In genomic region chr3:113002676-113003075, GRCh38 we compare ENCODE assay signal across 12 cellular contexts. TPM values are rescaled to one million over a fixed set of nuclear protein-coding genes. Genes with fewer than 3 reads are reported as not detected.
DNase-seq lines count a peak whose midpoint lies in the region; ATAC-seq, FAIRE-seq and TF ChIP-seq lines count a peak whose summit lies in the region.
"Had no signal": no experiment of that assay in that cellular context is flagged by ENCODE, and none has a peak within 500 bp of the region (broad histone marks: within the 10 kb centered on the region; RNA-seq: fewer than 3 reads in every experiment).

No MANE protein-coding gene starts in this region.

- peak overlapping the region; percentile 18 for H3K27ac Mint-ChIP-seq in activated B cell treated with CpG ODN at 0.5 μM for 24 hours

- TF ChIP-seq CTCF in activated B cell treated with CpG ODN at 0.5 μM for 24 hours (IDR thresholded peaks at IDR 0.05): no peak
- no peak for TF ChIP-seq CTCF in GM12878 (IDR thresholded peaks at IDR 0.05 in 2 of 3, conservative IDR thresholded peaks at IDR 0.05 in 1 of 3; ENCODE audit: control insufficient read depth in 2 of 3, extremely low read depth in 1 of 3, insufficient read depth in 1 of 3, low read depth in 3 of 3, low read length in 3 of 3)
- TF ChIP-seq CTCF in kidney (IDR thresholded peaks at IDR 0.05; ENCODE audit: borderline replicate concordance, extremely low read depth, insufficient read depth): no peak

- H3K9me3 ChIP-seq in GM12878 (replicated peaks; ENCODE audit: control insufficient read depth, insufficient read depth, low read length): no peaks in the 10 kb centered on the region
- no peaks in the 10 kb centered on the region for H3K9me3 ChIP-seq in kidney (ENCODE audit: control insufficient read depth in 1 of 2, low read length in 2 of 2)
- H3K9me3 ChIP-seq: colonic mucosa had no signal

- no peak overlapping the region for H3K4me2 ChIP-seq in GM12878 (ENCODE audit: control insufficient read depth, insufficient read depth)
- H3K4me2 ChIP-seq: KMS-11 had no signal

- FAIRE-seq in H54 (lab: Jason Lieb, UNC) (peak; percentile 6), GM12878 (lab: Jason Lieb, UNC) (no peak), kidney (lab: Jason Lieb, UNC) (no peak)

- TF ChIP-seq RAD21 in GM12878 (IDR thresholded peaks at IDR 0.05; ENCODE audit: insufficient read depth, low read depth, low read length): no peak

- 0 out of 2 replicates have a peak, but pooled peaks cover 3% of the 10 kb centered on the region for H3K4me1 ChIP-seq in GM12878 (ENCODE audit: control insufficient read depth, insufficient read depth, low read length)
- no peaks in the 10 kb centered on the region for H3K4me1 ChIP-seq in kidney (ENCODE audit: control insufficient read depth in 1 of 2, insufficient read depth in 1 of 2, low read depth in 1 of 2, low read length in 2 of 2)
- H3K4me1 ChIP-seq: colonic mucosa had no signal

- no peak overlapping the region for H3K4me3 Mint-ChIP-seq in activated B cell treated with CpG ODN at 0.5 μM for 24 hours

- no TSS peak for BruUV-seq in GM12878 (replicated peaks; lab: Mats Ljungman, UMichigan)

- no peak overlapping the region for H3K9ac ChIP-seq in GM12878 (ENCODE audit: control insufficient read depth, insufficient read depth, low read length)
- no peak overlapping the region for H3K9ac ChIP-seq in kidney (ENCODE audit: low read length in 2 of 2)
- H3K9ac ChIP-seq: KMS-11 had no signal

- H3K4me3 ChIP-seq in GM12878 (no peak overlapping the region), kidney (ENCODE audit: low read length in 2 of 2) (no peak overlapping the region)
- H3K4me3 ChIP-seq: colonic mucosa had no signal

- no peak for DNase-seq in H54 (ENCODE audit: insufficient read length, low spot score)
- no peak for DNase-seq in activated B cell treated with CpG ODN at 0.5 μM for 24 hours
- no peak for DNase-seq in GM12878 (ENCODE audit: low read depth, low spot score)
- peak; percentile 33 for DNase-seq in stimulated activated CD4-positive, alpha-beta T cell treated with anti-CD3 and anti-CD28 coated beads, Interleukin-4, amount 100 ng/mL, for 1 hour
- DNase-seq in kidney: no peak
- no peak for DNase-seq in D341Med (ENCODE audit: low spot score)
- DNase-seq: colonic mucosa, NCI-H2171 treated with DMSO at 0.1 percent for 48 hours, Right ventricle myocardium superior had no signal

- H3K27ac ChIP-seq in GM12878 (ENCODE audit: control insufficient read depth, insufficient read depth) (no peak overlapping the region), kidney (ENCODE audit: low read depth in 2 of 2, low read length in 2 of 2) (no peak overlapping the region)
- H3K27ac ChIP-seq: colonic mucosa, KMS-11 had no signal

- no peaks in the 10 kb centered on the region for H3K9me3 Mint-ChIP-seq in activated B cell treated with CpG ODN at 0.5 μM for 24 hours

- TF ChIP-seq POLR2A in H54 (IDR thresholded peaks at IDR 0.05; ENCODE audit: low read depth, low read length): no peak
- TF ChIP-seq POLR2A in GM12878 (IDR thresholded peaks at IDR 0.05; ENCODE audit: low read depth, low read length): no peak

- no peak for TF ChIP-seq EP300 in GM12878 (IDR thresholded peaks at IDR 0.05; ENCODE audit: borderline replicate concordance in 1 of 2, control insufficient read depth in 1 of 2, low read depth in 2 of 2, low read length in 2 of 2)

- H3K27me3 ChIP-seq in GM12878 (replicated peaks in 1 of 2; ENCODE audit: control insufficient read depth in 2 of 2, insufficient read depth in 2 of 2, low read length in 1 of 2): no peaks in the 10 kb centered on the region
- H3K27me3 ChIP-seq: colonic mucosa had no signal

- no peak overlapping the region for H2AFZ ChIP-seq in GM12878 (ENCODE audit: control insufficient read depth, low read depth, low read length)

- H3K36me3 Mint-ChIP-seq in activated B cell treated with CpG ODN at 0.5 μM for 24 hours (ENCODE audit: low read depth): peaks cover 88% of the 10 kb centered on the region

- no peaks in the 10 kb centered on the region for H4K20me1 ChIP-seq in GM12878 (ENCODE audit: control insufficient read depth, insufficient read depth)

- CTCF ChIA-PET in activated B cell treated with CpG ODN at 0.5 μM for 24 hours (lab: Charles Lee): no interaction called here
- CTCF ChIA-PET in GM12878 (lab: Yijun Ruan, JAX): interaction anchor here (2.2 kb wide), 1 partner anchor 23 kb away, joined by 9 read pairs; no protein-coding TSS in a partner anchor

- no peaks in the 10 kb centered on the region for H3K27me3 Mint-ChIP-seq in activated B cell treated with CpG ODN at 0.5 μM for 24 hours

- H3K36me3 ChIP-seq in GM12878 (ENCODE audit: control insufficient read depth in 2 of 2, insufficient read depth in 2 of 2, low read length in 1 of 2): peaks cover 2 to 26% of the 10 kb centered on the region in 2 experiments
- peaks cover 19 to 52% of the 10 kb centered on the region in 2 donors for H3K36me3 ChIP-seq in kidney (ENCODE audit: control insufficient read depth in 1 of 2, insufficient read depth in 2 of 2, low read length in 2 of 2)

- POLR2A ChIA-PET in activated B cell treated with CpG ODN at 0.5 μM for 24 hours (lab: Charles Lee) (interaction anchor here (1.6 kb wide), 1 partner anchor 17 kb away, joined by 6 read pairs; a partner anchor contains a TSS), GM12878 (lab: Charles Lee) (no interaction called here)

- ATAC-seq in activated B cell treated with CpG ODN at 0.5 μM for 24 hours (ENCODE audit: low read depth): no peak
- ATAC-seq in GM12878: peak; percentile 68
- ATAC-seq in HG03432 (IDR thresholded peaks at IDR 0.05; ENCODE audit: unreplicated experiment): no peak
- no peak for ATAC-seq in GM18861 (IDR thresholded peaks at IDR 0.05; ENCODE audit: unreplicated experiment)

- RAD21 ChIA-PET in GM12878 (lab: Charles Lee; ENCODE audit: unreplicated experiment): interaction anchor here (0.6 to 1.3 kb wide), 2 partner anchors 11 to 12 kb away, joined by 3 read pairs; partner anchors contain the start of gene GTPBP8

- intact Hi-C loops in activated B cell treated with CpG ODN at 0.5 μM for 24 hours (cut with micrococcal nuclease): no loop called here
- intact Hi-C loops in GM12878 (cut with micrococcal nuclease; ENCODE audit: unreplicated experiment): no loop called here
- intact Hi-C loops in kidney (cut with DNase I): no loop called here

- peaks cover 11% of the 10 kb centered on the region for H3K4me1 Mint-ChIP-seq in activated B cell treated with CpG ODN at 0.5 μM for 24 hours

- H3K79me2 ChIP-seq in GM12878 (ENCODE audit: control insufficient read depth, insufficient read depth, low read length): no peaks in the 10 kb centered on the region; the same call in 1 of the 2 replicates

- in situ Hi-C loops in GM12878 (cut with MboI): no loop called here

- SMC1A ChIA-PET in GM12878 (lab: Charles Lee; ENCODE audit: uncharacterized antibody, unreplicated experiment): interaction anchor here (0.6 to 4.2 kb wide), 4 partner anchors 7 to 586 kb away, joined by 4 to 23 read pairs (median 10); a partner anchor contains a TSS

TF ChIP-seq in GM12878, 131 proteins besides CTCF, POLR2A, EP300 and RAD21:
- peak; percentile 42; the same call in 1 of the 2 replicates for TF ChIP-seq POLR2AphosphoS5 (IDR thresholded peaks at IDR 0.05; ENCODE audit: low read length)
- no peak for TF ChIP-seq BCL11A (IDR thresholded peaks at IDR 0.05; ENCODE audit: low read depth, low read length)

RNA-seq across cellular contexts. Expression of gene GTPBP8, which starts 11.9 kb away (rescaled TPM):
- total RNA-seq in activated B cell treated with CpG ODN at 0.5 μM for 24 hours: 14.3 and 18.1 TPM in 2 replicates
- 14.4 and 17.4 TPM in 2 replicates for total RNA-seq in GM12878 (2013; cell fraction: nucleolus; rRNA removed)
- 16.8 and 25.6 TPM in 2 replicates for total RNA-seq in GM12878 (2014; rRNA removed)
- total RNA-seq in GM12878 (2014; rRNA removed; fragmentation: Illumina TruSeq; extraction: Trizol): 12.7 and 13.6 TPM in 2 replicates
- 10.8 and 14.0 TPM in 2 replicates for total RNA-seq in GM12878 (2021)
- polyA plus RNA-seq in GM12878 (2011; ENCODE audit: low read depth): 6.0 TPM
- polyA plus RNA-seq in GM12878 (2011; rRNA removed): 15.3 and 22.6 TPM in 2 replicates
- 23.9 and 32.5 TPM in 2 replicates for polyA plus RNA-seq in GM12878 (2011; cell fraction: cytosol; rRNA removed)
- 12.3 and 19.7 TPM in 2 replicates for polyA plus RNA-seq in GM12878 (2011; cell fraction: nucleus; rRNA removed)
- polyA plus RNA-seq in GM12878 (2012): 11.9 and 12.3 TPM in 2 replicates
- 10.3 and 11.9 TPM in 2 replicates for polyA plus RNA-seq in GM12878 (2014; fragmentation: Illumina TruSeq; extraction: Trizol)
- 10 to 100 TPM; 18.8 to 29.0 TPM for polyA plus RNA-seq in GM12878 (2014; fragmentation: Nextera tagmentation; extraction: Ambion mirVana)
- polyA plus RNA-seq in GM12878 (2014; rRNA removed): 15.3 and 20.3 TPM in 2 replicates
- 10 to 100 TPM; 13.6 to 19.0 TPM for polyA plus RNA-seq in GM12878 (2016; fragmentation: Nextera tagmentation; extraction: Ambion mirVana)
- 6.5 and 16.8 TPM in 2 replicates for polyA minus RNA-seq in GM12878 (2011; rRNA and poly(A)+ RNA removed)
- 6.8 and 8.3 TPM in 2 replicates for polyA minus RNA-seq in GM12878 (2011; cell fraction: cytosol; rRNA and poly(A)+ RNA removed)
- 10.2 and 23.1 TPM in 2 replicates for polyA minus RNA-seq in GM12878 (2011; cell fraction: nucleus; rRNA and poly(A)+ RNA removed)
- 13.7 TPM for total RNA-seq in kidney
- 11.0 TPM for polyA plus RNA-seq in kidney (ENCODE audit: insufficient read depth, low read depth, low replicate concordance)

RNA-seq across cellular contexts. Expression of gene CD200R1, which starts 27.8 kb away (rescaled TPM):
- 3.3 and 4.1 TPM in 2 replicates for total RNA-seq in activated B cell treated with CpG ODN at 0.5 μM for 24 hours
- 0.17 and 0.21 TPM in 2 replicates for total RNA-seq in GM12878 (2013; cell fraction: nucleolus; rRNA removed)
- 0.73 and 0.82 TPM in 2 replicates for total RNA-seq in GM12878 (2014; rRNA removed)
- 0.88 and 0.98 TPM in 2 replicates for total RNA-seq in GM12878 (2014; rRNA removed; fragmentation: Illumina TruSeq; extraction: Trizol)
- 0.87 and 0.90 TPM in 2 replicates for total RNA-seq in GM12878 (2021)
- 1.4 TPM for polyA plus RNA-seq in GM12878 (2011; ENCODE audit: low read depth)
- polyA plus RNA-seq in GM12878 (2011; rRNA removed): 0.12 and 0.15 TPM in 2 replicates
- polyA plus RNA-seq in GM12878 (2011; cell fraction: cytosol; rRNA removed): 0.03 and 0.07 TPM in 2 replicates
- 0.25 and 0.28 TPM in 2 replicates for polyA plus RNA-seq in GM12878 (2011; cell fraction: nucleus; rRNA removed)
- polyA plus RNA-seq in GM12878 (2012): 1.8 and 3.4 TPM in 2 replicates
- 0.81 and 0.98 TPM in 2 replicates for polyA plus RNA-seq in GM12878 (2014; fragmentation: Illumina TruSeq; extraction: Trizol)
- under 1 TPM; 0.90 to 0.93 TPM for polyA plus RNA-seq in GM12878 (2014; fragmentation: Nextera tagmentation; extraction: Ambion mirVana)
- 0.60 and 1.1 TPM in 2 replicates for polyA plus RNA-seq in GM12878 (2014; rRNA removed)
- polyA plus RNA-seq in GM12878 (2016; fragmentation: Nextera tagmentation; extraction: Ambion mirVana): under 1 TPM; 0.55 to 0.59 TPM
- polyA minus RNA-seq in GM12878 (2011; rRNA and poly(A)+ RNA removed): 0.15 and 0.31 TPM in 2 replicates
- not detected in 2 replicates for polyA minus RNA-seq in GM12878 (2011; cell fraction: cytosol; rRNA and poly(A)+ RNA removed)
- polyA minus RNA-seq in GM12878 (2011; cell fraction: nucleus; rRNA and poly(A)+ RNA removed): 0.12 TPM in 1 of 2 replicates, not detected in the other
- 2.2 TPM for total RNA-seq in kidney
- 0.13 TPM for polyA plus RNA-seq in kidney (ENCODE audit: insufficient read depth, low read depth, low replicate concordance)
